Comparison of ENCODE assay signal across 8 cellular contexts in the genomic region with DNA sequence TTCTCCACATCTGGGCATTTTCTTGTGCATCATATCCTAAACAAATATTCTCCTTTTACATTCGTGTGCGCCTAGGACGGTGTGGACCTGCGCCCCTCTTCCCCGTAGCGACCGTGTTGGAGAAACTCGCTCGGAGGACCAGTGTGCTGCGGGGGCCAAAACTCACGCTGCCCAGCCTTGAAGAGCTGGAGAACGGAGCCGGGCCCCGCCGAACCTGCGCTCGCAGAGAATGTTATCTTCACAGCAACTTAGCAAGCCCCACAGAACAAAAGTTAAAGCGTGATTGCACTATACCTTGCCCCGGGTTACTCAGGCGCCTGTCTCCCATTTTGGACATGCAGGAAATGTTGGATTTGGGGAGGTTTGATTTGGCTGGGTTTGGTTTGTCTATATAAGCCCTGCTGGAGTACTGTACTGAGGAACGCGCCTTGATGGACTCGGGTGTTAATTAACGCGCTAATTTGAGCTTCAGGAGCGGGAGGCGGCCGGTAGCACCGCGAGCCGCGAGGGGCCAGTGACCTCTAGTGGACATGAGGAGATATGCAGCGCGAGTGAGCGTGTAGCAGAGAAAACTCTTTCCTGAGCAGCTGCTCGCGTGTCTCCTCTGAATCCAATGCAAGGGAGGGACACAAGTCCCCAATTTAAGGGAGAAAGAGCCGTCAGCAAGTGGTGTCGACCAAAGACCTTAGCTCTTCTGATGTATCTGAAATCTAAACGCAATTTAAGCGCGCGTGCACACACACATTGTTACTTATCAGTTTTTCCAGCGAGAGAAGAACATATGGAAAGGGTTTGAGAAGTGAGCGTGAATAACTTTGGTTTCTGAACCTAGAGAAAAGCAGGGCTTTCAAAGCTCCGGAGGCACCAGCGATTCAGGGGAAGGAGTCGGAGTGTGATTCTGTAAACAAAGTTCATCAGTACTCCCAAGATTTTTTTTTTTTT.
DNase-seq lines count a peak whose midpoint lies in the region; ATAC-seq and TF ChIP-seq lines count a peak whose summit lies in the region.

No MANE protein-coding gene starts in this region.

- H3K4me1 ChIP-seq in lower lobe of right lung = peaks cover 27% of the 10 kb centered on the region

- peak; percentile 93 for TF ChIP-seq CTCF in lower lobe of right lung (IDR thresholded peaks at IDR 0.05)

- DNase-seq in AG08396 (ENCODE audit: low spot score) (peak; percentile 85), NCI-H226 (peak; percentile 24), dermis blood vessel endothelial cell (peak; percentile 80), lower lobe of right lung (peak; percentile 82)
- DNase-seq in activated CD4-positive, alpha-beta T cell treated with anti-CD3 and anti-CD28 coated beads, Interleukin-2, amount 50 U/mL, for 1 hour = peak; percentile 59
- DNase-seq in stimulated activated CD4-positive, alpha-beta T cell treated with anti-CD3 and anti-CD28 coated beads, TNF-alpha, amount 100 ng/mL, for 48 hours (ENCODE audit: low read depth in 3 of 3) = peak; percentile 46 to 52 (median 50)

- H3K36me3 ChIP-seq in lower lobe of right lung = no peaks in the 10 kb centered on the region

- H3K4me3 ChIP-seq in lower lobe of right lung = peak overlapping the region; percentile 28

- intact Hi-C loops in lower lobe of right lung (cut with DNase I) = no loop called here

- no peak overlapping the region for H3K27ac ChIP-seq in lower lobe of right lung

- peak; percentile 72 for ATAC-seq in GM18520 (IDR thresholded peaks at IDR 0.05; ENCODE audit: unreplicated experiment)
- ATAC-seq in HG03045 (IDR thresholded peaks at IDR 0.05; ENCODE audit: unreplicated experiment) = peak; percentile 86
- peak; percentile 88 to 91 for ATAC-seq in lower lobe of right lung

- H3K9me3 ChIP-seq in lower lobe of right lung = no peaks in the 10 kb centered on the region

- peaks cover 99% of the 10 kb centered on the region for H3K27me3 ChIP-seq in lower lobe of right lung (ENCODE audit: low read depth)

Comparison
In these comparisons a context has a peak if more than half of its experiments do, and no peak if none do; other contexts are left out.
1. DNase-seq: peak in every context shown above with its lines; median percentile 85 in AG08396; 82 in lower lobe of right lung; 80 in dermis blood vessel endothelial cell; 59 in activated CD4-positive, alpha-beta T cell treated with anti-CD3 and anti-CD28 coated beads, Interleukin-2, amount 50 U/mL, for 1 hour; 50 in stimulated activated CD4-positive, alpha-beta T cell treated with anti-CD3 and anti-CD28 coated beads, TNF-alpha, amount 100 ng/mL, for 48 hours; 24 in NCI-H226.